30 cellular contexts compared by ENCODE assay signal in the genomic region with DNA sequence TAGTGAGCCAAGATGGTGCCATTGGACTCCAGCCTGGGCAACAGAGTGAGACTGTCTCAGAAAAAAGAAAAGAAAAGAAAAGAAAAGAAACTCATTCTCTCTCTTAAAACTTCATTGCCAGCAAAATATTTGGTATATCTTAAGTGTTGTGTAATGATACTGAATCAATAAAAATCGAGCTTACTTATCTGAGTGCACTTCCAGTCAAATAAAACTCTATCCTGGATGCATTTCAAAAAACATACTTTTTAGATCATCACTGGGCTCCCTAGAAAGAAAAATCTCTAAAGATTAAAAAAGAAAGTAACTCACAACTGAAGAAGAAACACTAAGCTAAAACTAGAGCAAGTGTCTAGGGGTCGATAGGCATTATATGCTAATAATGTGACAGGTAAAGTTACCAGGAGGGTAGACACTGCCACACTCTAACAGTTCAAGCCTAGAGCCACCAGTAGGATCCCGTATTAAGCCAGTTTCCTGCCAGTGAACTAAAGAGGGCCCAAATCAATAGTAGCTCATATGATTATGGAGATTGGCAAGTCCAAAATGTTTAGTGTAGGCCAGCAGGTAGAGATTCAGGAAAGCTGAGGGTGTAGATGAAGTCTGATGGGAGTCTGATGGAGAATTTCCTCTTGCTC.
"Had no signal": no experiment of that assay in that cellular context is flagged by ENCODE, and none has a peak within 500 bp of the region (broad histone marks: within the 10 kb centered on the region; RNA-seq: fewer than 3 reads in every experiment).

No MANE protein-coding gene starts in this region.

- H3K27ac ChIP-seq: Peyer's patch, SJCRH30, SK-N-MC had no signal

- H3K4me1 ChIP-seq: Peyer's patch, SJCRH30 had no signal

- H3K27me3 ChIP-seq: MG63, Peyer's patch, SJCRH30 had no signal

- ATAC-seq: SK-N-SH treated with all-trans-retinoic acid at 6 μM for 48 hours had no signal

- H3K9me3 ChIP-seq: MG63, Peyer's patch, SJCRH30 had no signal

- DNase-seq: Kasumi-1, KG1, MG63, NCI-H1048, NCI-H1092 treated with DMSO at 0.1 percent for 48 hours, NCI-H1105 treated with DMSO at 0.1 percent for 48 hours, NCI-H1417, NCI-H1436, NCI-H146, NCI-H1694, NCI-H187, NCI-H1930, NCI-H2029 treated with DMSO at 0.1 percent for 48 hours, NCI-H2081 treated with DMSO at 0.1 percent for 48 hours, NCI-H2107, NCI-H2171, NCI-H226, NCI-H510A, NCI-H524, NCI-H526, NCI-H69, NCI-H748 treated with DMSO at 0.1 percent for 48 hours, NCI-H82, Peyer's patch, Right ventricle myocardium superior, RPMI8226, SHP77 treated with DMSO at 0.1 percent for 48 hours, SJCRH30 had no signal

- H3K36me3 ChIP-seq: MG63, Peyer's patch, SJCRH30 had no signal

- H3K4me3 ChIP-seq: MG63, Peyer's patch, SJCRH30, SK-N-MC had no signal
